Comparison of ENCODE assay signal across 27 cellular contexts in the genomic region with DNA sequence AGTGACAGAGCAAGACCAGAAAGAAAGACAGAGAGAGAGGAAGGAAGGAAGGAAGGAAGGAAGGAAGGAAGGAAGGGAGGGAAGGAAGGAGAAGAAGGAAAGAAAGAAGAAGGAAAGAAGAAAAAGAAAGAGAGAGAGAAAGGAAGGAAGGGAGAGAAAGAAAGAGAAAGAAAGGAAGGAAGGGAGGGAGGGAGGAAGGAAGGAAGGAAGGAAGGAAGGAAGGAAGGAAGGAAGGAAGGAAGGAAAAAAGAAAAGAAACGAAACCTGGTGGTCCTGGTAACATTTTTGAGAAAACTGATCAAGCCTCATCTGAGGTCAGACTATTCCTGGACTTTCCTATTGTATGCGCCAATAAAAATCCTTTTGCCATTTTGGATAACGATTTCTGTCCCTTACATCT.
"Had no signal": no experiment of that assay in that cellular context is flagged by ENCODE, and none has a peak within 500 bp of the region (broad histone marks: within the 10 kb centered on the region; RNA-seq: fewer than 3 reads in every experiment).

No MANE protein-coding gene starts in this region.

- DNase-seq: activated CD4-positive, alpha-beta T cell treated with anti-CD3 and anti-CD28 coated beads for 36 hours; activated CD4-positive, alpha-beta T cell treated with anti-CD3 and anti-CD28 coated beads, Interleukin-2, amount 10 ng/mL, durations not matched to agents 7 days and 5 days; activated CD4-positive, alpha-beta T cell treated with anti-CD3 and anti-CD28 coated beads, Interleukin-2, amount 50 U/mL, for 48 hours; activated CD8-positive, alpha-beta T cell treated with anti-CD3 and anti-CD28 coated beads, Interleukin-2, amount 10 ng/mL, durations not matched to agents 7 days and 5 days; activated naive CD4-positive, alpha-beta T cell treated with anti-CD3 and anti-CD28 coated beads, Interleukin-2, amount 10 ng/mL, durations not matched to agents 7 days and 5 days; activated naive CD8-positive, alpha-beta T cell treated with anti-CD3 and anti-CD28 coated beads, Interleukin-2, amount 50 U/mL, for 24 hours; activated T-cell treated with anti-CD3 and anti-CD28 coated beads, Interleukin-2, amount 50 U/mL, for 24 hours; Kasumi-1; MG63; NCI-H1048; NCI-H1105 treated with DMSO at 0.1 percent for 48 hours; NCI-H1694 treated with DMSO at 0.1 percent for 48 hours; NCI-H2107; NCI-H2171; NCI-H510A; NCI-H526; NCI-H748 treated with DMSO at 0.1 percent for 48 hours; NK-92 treated with Interleukin-12 subunit alpha and Interleukin-12 subunit beta, amount 100 ng/mL, for 24 hours; PC-3; Peyer's patch; RPMI8226; SHP77 treated with DMSO at 0.1 percent for 48 hours; SK-N-SH had no signal

- H3K27me3 ChIP-seq: cardiac muscle cell, Peyer's patch, SJSA1 had no signal

- FAIRE-seq: TTC549 had no signal

- H3K9me3 ChIP-seq: MG63, Peyer's patch, SJSA1, SK-N-SH had no signal

- ATAC-seq: activated CD4-positive, alpha-beta T cell treated with anti-CD3 and anti-CD28 coated beads for 36 hours; activated CD4-positive, CD25-positive, alpha-beta regulatory T cell treated with anti-CD3 and anti-CD28 coated beads, Interleukin-2, amount 50 U/mL, for 24 hours; activated CD8-positive, alpha-beta T cell treated with anti-CD3 and anti-CD28 coated beads, Interleukin-2, amount 10 ng/mL, durations not matched to agents 7 days and 5 days; activated naive CD8-positive, alpha-beta T cell treated with anti-CD3 and anti-CD28 coated beads, Interleukin-2, amount 50 U/mL, for 24 hours; PC-3 had no signal

- H3K27ac ChIP-seq: cardiac muscle cell, Peyer's patch, SJSA1 had no signal

- H3K36me3 ChIP-seq: cardiac muscle cell, MG63, Peyer's patch, SJSA1 had no signal

- H3K4me3 ChIP-seq: cardiac muscle cell, MG63, Peyer's patch, SJSA1 had no signal
